Comparison of ENCODE assay signal across 10 cellular contexts in genomic region chr1:25707280-25708016, GRCh38.
A peak's percentile ranks its signal among the peaks of the same experiment; 100 is the strongest.
DNase-seq lines count a peak whose midpoint lies in the region; ATAC-seq and TF ChIP-seq lines count a peak whose summit lies in the region.
"Had no signal": no experiment of that assay in that cellular context is flagged by ENCODE, and none has a peak within 500 bp of the region (broad histone marks: within the 10 kb centered on the region; RNA-seq: fewer than 3 reads in every experiment).

No MANE protein-coding gene starts in this region.

- H3K4me3 ChIP-seq in SK-N-MC: no peak overlapping the region
- H3K4me3 ChIP-seq in spleen: no peak overlapping the region

- H3K9me3 ChIP-seq in SK-N-MC (ENCODE audit: low read depth, low read length) (no peaks in the 10 kb centered on the region), spleen (no peaks in the 10 kb centered on the region)

- no peaks in the 10 kb centered on the region for H3K27me3 ChIP-seq in spleen (replicated peaks in 1 of 7)

- H3K4me1 Mint-ChIP-seq in activated naive CD4-positive, alpha-beta T cell treated with anti-CD3 and anti-CD28 coated beads for 36 hours (ENCODE audit: low read depth): peaks cover 67% of the 10 kb centered on the region
- peaks cover 64% of the 10 kb centered on the region for H3K4me1 Mint-ChIP-seq in activated naive CD4-positive, alpha-beta T cell treated with anti-CD3 and anti-CD28 coated beads, Interleukin-2, amount 10 ng/mL, durations not matched to agents 7 days and 5 days
- peaks cover 58% of the 10 kb centered on the region for H3K4me1 Mint-ChIP-seq in endothelial cell (ENCODE audit: unreplicated experiment)

- H3K27me3 Mint-ChIP-seq in activated naive CD4-positive, alpha-beta T cell treated with anti-CD3 and anti-CD28 coated beads for 36 hours (ENCODE audit: low read depth): no peaks in the 10 kb centered on the region
- peaks cover 9% of the 10 kb centered on the region for H3K27me3 Mint-ChIP-seq in activated naive CD4-positive, alpha-beta T cell treated with anti-CD3 and anti-CD28 coated beads, Interleukin-2, amount 10 ng/mL, durations not matched to agents 7 days and 5 days
- H3K27me3 Mint-ChIP-seq in endothelial cell (ENCODE audit: unreplicated experiment): peaks cover 4% of the 10 kb centered on the region

- intact Hi-C loops in activated naive CD4-positive, alpha-beta T cell treated with anti-CD3 and anti-CD28 coated beads for 36 hours (cut with micrococcal nuclease): no loop called here
- intact Hi-C loops in spleen (cut with DNase I; ENCODE audit: low total_unique reads): no loop called here

- 73 to 82% (median 80%) methylated on average over 6 of the region's 6 CpGs for WGBS in spleen, 5 donors

- peaks cover 33 to 98% (median 57%) of the 10 kb centered on the region in 6 donors for H3K4me1 ChIP-seq in spleen

- H3K36me3 ChIP-seq in SK-N-MC (ENCODE audit: insufficient read depth, low read length) (no peaks in the 10 kb centered on the region), spleen (no peaks in the 10 kb centered on the region)

- H3K4me3 Mint-ChIP-seq in activated naive CD4-positive, alpha-beta T cell treated with anti-CD3 and anti-CD28 coated beads for 36 hours: peak overlapping the region; percentile 30
- H3K4me3 Mint-ChIP-seq in activated naive CD4-positive, alpha-beta T cell treated with anti-CD3 and anti-CD28 coated beads, Interleukin-2, amount 10 ng/mL, durations not matched to agents 7 days and 5 days: no peak overlapping the region
- no peak overlapping the region for H3K4me3 Mint-ChIP-seq in endothelial cell (ENCODE audit: unreplicated experiment)

- no peaks in the 10 kb centered on the region for H3K9me3 Mint-ChIP-seq in activated naive CD4-positive, alpha-beta T cell treated with anti-CD3 and anti-CD28 coated beads for 36 hours
- H3K9me3 Mint-ChIP-seq in activated naive CD4-positive, alpha-beta T cell treated with anti-CD3 and anti-CD28 coated beads, Interleukin-2, amount 10 ng/mL, durations not matched to agents 7 days and 5 days: no peaks in the 10 kb centered on the region
- H3K9me3 Mint-ChIP-seq in endothelial cell (ENCODE audit: unreplicated experiment): no peaks in the 10 kb centered on the region

- no peak for TF ChIP-seq POLR2A in spleen (IDR thresholded peaks at IDR 0.05)

- DNase-seq in activated naive CD4-positive, alpha-beta T cell treated with anti-CD3 and anti-CD28 coated beads for 36 hours: no peak
- no peak for DNase-seq in activated naive CD4-positive, alpha-beta T cell treated with anti-CD3 and anti-CD28 coated beads, Interleukin-2, amount 10 ng/mL, durations not matched to agents 7 days and 5 days
- DNase-seq in SK-N-MC (ENCODE audit: low read depth, low spot score): no peak
- peak; percentile 65 for DNase-seq in foreskin melanocyte
- DNase-seq in spleen: no peak
- no peak for DNase-seq in NCI-H128 (lab: John Stamatoyannopoulos, UW; ENCODE audit: unreplicated experiment)
- no peak for DNase-seq in endothelial cell (ENCODE audit: low spot score)
- DNase-seq: NCI-H345, small intestine had no signal

- TF ChIP-seq CTCF in spleen (IDR thresholded peaks at IDR 0.05 in 8 of 11, conservative IDR thresholded peaks at IDR 0.05 in 3 of 11): no peak
- no peak for TF ChIP-seq CTCF in endothelial cell (IDR thresholded peaks at IDR 0.05; ENCODE audit: unreplicated experiment)

- peak overlapping the region; percentile 12 for H3K9ac ChIP-seq in SK-N-MC (ENCODE audit: insufficient read length)

- no peaks in the 10 kb centered on the region for H3K36me3 Mint-ChIP-seq in activated naive CD4-positive, alpha-beta T cell treated with anti-CD3 and anti-CD28 coated beads for 36 hours (ENCODE audit: low read depth)
- H3K36me3 Mint-ChIP-seq in activated naive CD4-positive, alpha-beta T cell treated with anti-CD3 and anti-CD28 coated beads, Interleukin-2, amount 10 ng/mL, durations not matched to agents 7 days and 5 days: peaks cover 36% of the 10 kb centered on the region
- H3K36me3 Mint-ChIP-seq in endothelial cell (ENCODE audit: low read depth, unreplicated experiment): peaks cover 3% of the 10 kb centered on the region

- no peak overlapping the region for H3K27ac Mint-ChIP-seq in activated naive CD4-positive, alpha-beta T cell treated with anti-CD3 and anti-CD28 coated beads for 36 hours
- H3K27ac Mint-ChIP-seq in activated naive CD4-positive, alpha-beta T cell treated with anti-CD3 and anti-CD28 coated beads, Interleukin-2, amount 10 ng/mL, durations not matched to agents 7 days and 5 days: no peak overlapping the region
- H3K27ac Mint-ChIP-seq in endothelial cell (ENCODE audit: unreplicated experiment): no peak overlapping the region

- no peak overlapping the region for H3K27ac ChIP-seq in SK-N-MC
- H3K27ac ChIP-seq in spleen: peak overlapping the region in 5 of 8 donors; percentile 19 to 56 (median 27)

- ATAC-seq in HG02981 (IDR thresholded peaks at IDR 0.05; ENCODE audit: unreplicated experiment): no peak

- CTCF ChIA-PET in activated naive CD4-positive, alpha-beta T cell treated with anti-CD3 and anti-CD28 coated beads for 36 hours (lab: Charles Lee): interaction anchor here (1.2 kb wide), 1 partner anchor 14 kb away, joined by 3 read pairs; no protein-coding TSS in a partner anchor
- CTCF ChIA-PET in activated naive CD4-positive, alpha-beta T cell treated with anti-CD3 and anti-CD28 coated beads, Interleukin-2, amount 10 ng/mL, durations not matched to agents 7 days and 5 days (lab: Charles Lee): no interaction called here
